ENCODE assay signal across 1 cellular context in the genomic region with DNA sequence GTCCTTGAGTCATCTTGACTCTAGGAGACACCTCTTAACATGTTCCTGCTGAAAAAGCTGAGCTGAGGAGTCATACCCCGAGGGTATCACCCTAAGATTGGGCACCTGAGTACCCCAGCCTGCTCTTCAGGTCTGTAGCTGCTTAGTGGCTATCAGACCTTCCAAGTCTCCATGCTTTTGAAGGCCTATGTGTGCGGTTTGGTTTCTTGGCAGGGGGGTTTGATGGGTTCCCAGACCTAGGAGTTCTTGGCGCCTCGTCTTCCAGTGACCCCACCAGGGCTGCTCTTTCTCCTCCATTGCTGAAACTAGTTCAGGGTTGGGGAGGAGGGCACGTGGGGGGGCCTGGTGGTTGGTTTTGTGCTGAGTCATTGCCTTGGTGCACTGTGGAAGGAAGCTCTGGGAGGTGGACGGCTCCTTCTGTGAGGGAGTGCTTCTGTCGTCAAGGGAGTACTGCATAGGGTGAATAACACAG.
TF ChIP-seq lines count a peak whose summit lies in the region.

No MANE protein-coding gene starts in this region.

TF ChIP-seq in K562, 482 proteins besides CTCF, POLR2A, EP300 and RAD21 (continued from another document and continues in another):
- TF ChIP-seq JUND (IDR thresholded peaks at IDR 0.05; ENCODE audit: borderline replicate concordance, low read depth, low read length) (peak; percentile 81), JUND (tag; IDR thresholded peaks at IDR 0.05; ENCODE audit: borderline replicate concordance, low read depth, low read length) (peak; percentile 66; the same call in 1 of the 3 replicates), SUPT5H (IDR thresholded peaks at IDR 0.05) (no peak), ZNF75A (CRISPR knock-in tag; IDR thresholded peaks at IDR 0.05) (no peak), FOXP1 (CRISPR knock-in tag; IDR thresholded peaks at IDR 0.05) (peak; percentile 13; the same call in 1 of the 2 replicates), SREBF2 (CRISPR knock-in tag; IDR thresholded peaks at IDR 0.05) (no peak), ARHGAP35 (IDR thresholded peaks at IDR 0.05; ENCODE audit: partially characterized antibody) (no peak), ZNF696 (CRISPR knock-in tag; conservative IDR thresholded peaks at IDR 0.05) (no peak), ZNF668 (CRISPR knock-in tag; IDR thresholded peaks at IDR 0.05) (no peak), ZNF316 (IDR thresholded peaks at IDR 0.05) (peak; percentile 99), CREBBP (IDR thresholded peaks at IDR 0.05; ENCODE audit: low read depth, low read length) (no peak), TARDBP (IDR thresholded peaks at IDR 0.05) (no peak), MAFK (IDR thresholded peaks at IDR 0.05; ENCODE audit: low read length) (peak; percentile 98), PTBP1 (IDR thresholded peaks at IDR 0.05; ENCODE audit: low read depth, low read length) (no peak), HNRNPK (IDR thresholded peaks at IDR 0.05; ENCODE audit: low read depth, low read length, poor library complexity, severe bottlenecking) (no peak), HNRNPUL1 (IDR thresholded peaks at IDR 0.05; ENCODE audit: low read length) (no peak), ZSCAN32 (CRISPR knock-in tag; IDR thresholded peaks at IDR 0.05) (no peak), ZC3H8 (IDR thresholded peaks at IDR 0.05) (no peak), ASH1L (IDR thresholded peaks at IDR 0.05; ENCODE audit: borderline replicate concordance, low read depth, partially characterized antibody) (no peak), FOXJ2 (tag; IDR thresholded peaks at IDR 0.05) (peak; percentile 63; the same call in 1 of the 2 replicates), TAF15 (IDR thresholded peaks at IDR 0.05; ENCODE audit: low read depth, low read length) (no peak), NCOA1 (IDR thresholded peaks at IDR 0.05; ENCODE audit: low read depth) (no peak), ZNF184 (CRISPR knock-in tag; IDR thresholded peaks at IDR 0.05) (no peak), TAF1 (IDR thresholded peaks at IDR 0.05; ENCODE audit: control insufficient read depth, extremely low read depth, insufficient read depth, low read length, severe bottlenecking) (peak; percentile 33), NELFE (IDR thresholded peaks at IDR 0.05; ENCODE audit: insufficient read depth, insufficient read length) (no peak), NCOA4 (IDR thresholded peaks at IDR 0.05; ENCODE audit: partially characterized antibody) (no peak), NBN (IDR thresholded peaks at IDR 0.05; ENCODE audit: low read depth) (peak; percentile 47; the same call in 1 of the 2 replicates), ZNF217 (CRISPR knock-in tag; IDR thresholded peaks at IDR 0.05) (no peak), ILF3 (IDR thresholded peaks at IDR 0.05; ENCODE audit: borderline replicate concordance) (no peak), ARID2 (IDR thresholded peaks at IDR 0.05) (peak; percentile 61; the same call in 1 of the 2 replicates), HDAC3 (IDR thresholded peaks at IDR 0.05; ENCODE audit: borderline replicate concordance, partially characterized antibody) (no peak), SMARCC2 (IDR thresholded peaks at IDR 0.05; ENCODE audit: low read depth) (peak; percentile 58), CHCHD3 (CRISPR knock-in tag; IDR thresholded peaks at IDR 0.05) (no peak), MEF2A (IDR thresholded peaks at IDR 0.05; ENCODE audit: control insufficient read depth, low read depth, low read length) (no peak), ZBTB1 (CRISPR knock-in tag; IDR thresholded peaks at IDR 0.05; ENCODE audit: borderline replicate concordance, low read depth) (no peak), CC2D1A (IDR thresholded peaks at IDR 0.05) (no peak), LEF1 (IDR thresholded peaks at IDR 0.05) (no peak), GTF2E2 (tag; IDR thresholded peaks at IDR 0.05) (no peak), GABPB1 (CRISPR knock-in tag; IDR thresholded peaks at IDR 0.05) (no peak), HMG20A (CRISPR knock-in tag; conservative IDR thresholded peaks at IDR 0.05) (no peak), IFI16 (CRISPR knock-in tag; IDR thresholded peaks at IDR 0.05) (no peak), BMI1 (IDR thresholded peaks at IDR 0.05; ENCODE audit: low read length) (no peak), ATF7 (IDR thresholded peaks at IDR 0.05) (0 out of 2 replicates have a peak, but pooled peaks have one; percentile 17), TAF7 (tag; IDR thresholded peaks at IDR 0.05) (no peak), POU5F1 (IDR thresholded peaks at IDR 0.05; ENCODE audit: borderline replicate concordance, low read depth, low read length, partially characterized antibody) (no peak), ZFX (CRISPR knock-in tag; IDR thresholded peaks at IDR 0.05) (no peak), BHLHE40 (IDR thresholded peaks at IDR 0.05; ENCODE audit: low read length) (peak; percentile 73), HDAC2 (IDR thresholded peaks at IDR 0.05) (peak; percentile 21; the same call in 1 of the 2 replicates), RBM22 (IDR thresholded peaks at IDR 0.05; ENCODE audit: low read depth, low read length, poor library complexity, severe bottlenecking) (no peak)
- TF ChIP-seq, protein P1, sequence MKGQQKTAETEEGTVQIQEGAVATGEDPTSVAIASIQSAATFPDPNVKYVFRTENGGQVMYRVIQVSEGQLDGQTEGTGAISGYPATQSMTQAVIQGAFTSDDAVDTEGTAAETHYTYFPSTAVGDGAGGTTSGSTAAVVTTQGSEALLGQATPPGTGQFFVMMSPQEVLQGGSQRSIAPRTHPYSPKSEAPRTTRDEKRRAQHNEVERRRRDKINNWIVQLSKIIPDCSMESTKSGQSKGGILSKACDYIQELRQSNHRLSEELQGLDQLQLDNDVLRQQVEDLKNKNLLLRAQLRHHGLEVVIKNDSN (CRISPR knock-in tag; IDR thresholded peaks at IDR 0.05), result peak; percentile 85
- TF ChIP-seq, protein P2, sequence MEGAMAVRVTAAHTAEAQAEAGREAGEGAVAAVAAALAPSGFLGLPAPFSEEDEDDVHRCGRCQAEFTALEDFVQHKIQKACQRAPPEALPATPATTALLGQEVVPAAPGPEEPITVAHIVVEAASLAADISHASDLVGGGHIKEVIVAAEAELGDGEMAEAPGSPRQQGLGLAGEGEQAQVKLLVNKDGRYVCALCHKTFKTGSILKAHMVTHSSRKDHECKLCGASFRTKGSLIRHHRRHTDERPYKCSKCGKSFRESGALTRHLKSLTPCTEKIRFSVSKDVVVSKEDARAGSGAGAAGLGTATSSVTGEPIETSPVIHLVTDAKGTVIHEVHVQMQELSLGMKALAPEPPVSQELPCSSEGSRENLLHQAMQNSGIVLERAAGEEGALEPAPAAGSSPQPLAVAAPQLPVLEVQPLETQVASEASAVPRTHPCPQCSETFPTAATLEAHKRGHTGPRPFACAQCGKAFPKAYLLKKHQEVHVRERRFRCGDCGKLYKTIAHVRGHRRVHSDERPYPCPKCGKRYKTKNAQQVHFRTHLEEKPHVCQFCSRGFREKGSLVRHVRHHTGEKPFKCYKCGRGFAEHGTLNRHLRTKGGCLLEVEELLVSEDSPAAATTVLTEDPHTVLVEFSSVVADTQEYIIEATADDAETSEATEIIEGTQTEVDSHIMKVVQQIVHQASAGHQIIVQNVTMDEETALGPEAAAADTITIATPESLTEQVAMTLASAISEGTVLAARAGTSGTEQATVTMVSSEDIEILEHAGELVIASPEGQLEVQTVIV (CRISPR knock-in tag; IDR thresholded peaks at IDR 0.05; ENCODE audit: borderline replicate concordance), result no peak
- TF ChIP-seq, protein P3, sequence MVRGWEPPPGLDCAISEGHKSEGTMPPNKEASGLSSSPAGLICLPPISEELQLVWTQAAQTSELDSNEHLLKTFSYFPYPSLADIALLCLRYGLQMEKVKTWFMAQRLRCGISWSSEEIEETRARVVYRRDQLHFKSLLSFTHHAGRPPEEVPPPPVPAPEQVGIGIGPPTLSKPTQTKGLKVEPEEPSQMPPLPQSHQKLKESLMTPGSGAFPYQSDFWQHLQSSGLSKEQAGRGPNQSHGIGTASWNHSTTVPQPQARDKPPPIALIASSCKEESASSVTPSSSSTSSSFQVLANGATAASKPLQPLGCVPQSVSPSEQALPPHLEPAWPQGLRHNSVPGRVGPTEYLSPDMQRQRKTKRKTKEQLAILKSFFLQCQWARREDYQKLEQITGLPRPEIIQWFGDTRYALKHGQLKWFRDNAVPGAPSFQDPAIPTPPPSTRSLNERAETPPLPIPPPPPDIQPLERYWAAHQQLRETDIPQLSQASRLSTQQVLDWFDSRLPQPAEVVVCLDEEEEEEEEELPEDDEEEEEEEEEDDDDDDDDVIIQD (CRISPR knock-in tag; IDR thresholded peaks at IDR 0.05), result no peak
- TF ChIP-seq, protein P4, sequence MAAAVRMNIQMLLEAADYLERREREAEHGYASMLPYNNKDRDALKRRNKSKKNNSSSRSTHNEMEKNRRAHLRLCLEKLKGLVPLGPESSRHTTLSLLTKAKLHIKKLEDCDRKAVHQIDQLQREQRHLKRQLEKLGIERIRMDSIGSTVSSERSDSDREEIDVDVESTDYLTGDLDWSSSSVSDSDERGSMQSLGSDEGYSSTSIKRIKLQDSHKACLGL (CRISPR knock-in tag; IDR thresholded peaks at IDR 0.05; ENCODE audit: borderline replicate concordance, poor library complexity, severe bottlenecking), result no peak
- TF ChIP-seq, protein P5, sequence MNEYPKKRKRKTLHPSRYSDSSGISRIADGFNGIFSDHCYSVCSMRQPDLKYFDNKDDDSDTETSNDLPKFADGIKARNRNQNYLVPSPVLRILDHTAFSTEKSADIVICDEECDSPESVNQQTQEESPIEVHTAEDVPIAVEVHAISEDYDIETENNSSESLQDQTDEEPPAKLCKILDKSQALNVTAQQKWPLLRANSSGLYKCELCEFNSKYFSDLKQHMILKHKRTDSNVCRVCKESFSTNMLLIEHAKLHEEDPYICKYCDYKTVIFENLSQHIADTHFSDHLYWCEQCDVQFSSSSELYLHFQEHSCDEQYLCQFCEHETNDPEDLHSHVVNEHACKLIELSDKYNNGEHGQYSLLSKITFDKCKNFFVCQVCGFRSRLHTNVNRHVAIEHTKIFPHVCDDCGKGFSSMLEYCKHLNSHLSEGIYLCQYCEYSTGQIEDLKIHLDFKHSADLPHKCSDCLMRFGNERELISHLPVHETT (CRISPR knock-in tag; conservative IDR thresholded peaks at IDR 0.05 in 1 of 2, IDR thresholded peaks at IDR 0.05 in 1 of 2), result peak in 1 of 2 experiments; percentile 43; a peak in 2 of 4 replicates
- TF ChIP-seq, protein P6, sequence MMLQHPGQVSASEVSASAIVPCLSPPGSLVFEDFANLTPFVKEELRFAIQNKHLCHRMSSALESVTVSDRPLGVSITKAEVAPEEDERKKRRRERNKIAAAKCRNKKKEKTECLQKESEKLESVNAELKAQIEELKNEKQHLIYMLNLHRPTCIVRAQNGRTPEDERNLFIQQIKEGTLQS (IDR thresholded peaks at IDR 0.05), result no peak
- TF ChIP-seq, protein P6 (CRISPR knock-in tag; conservative IDR thresholded peaks at IDR 0.05), result no peak
- TF ChIP-seq, protein P7, sequence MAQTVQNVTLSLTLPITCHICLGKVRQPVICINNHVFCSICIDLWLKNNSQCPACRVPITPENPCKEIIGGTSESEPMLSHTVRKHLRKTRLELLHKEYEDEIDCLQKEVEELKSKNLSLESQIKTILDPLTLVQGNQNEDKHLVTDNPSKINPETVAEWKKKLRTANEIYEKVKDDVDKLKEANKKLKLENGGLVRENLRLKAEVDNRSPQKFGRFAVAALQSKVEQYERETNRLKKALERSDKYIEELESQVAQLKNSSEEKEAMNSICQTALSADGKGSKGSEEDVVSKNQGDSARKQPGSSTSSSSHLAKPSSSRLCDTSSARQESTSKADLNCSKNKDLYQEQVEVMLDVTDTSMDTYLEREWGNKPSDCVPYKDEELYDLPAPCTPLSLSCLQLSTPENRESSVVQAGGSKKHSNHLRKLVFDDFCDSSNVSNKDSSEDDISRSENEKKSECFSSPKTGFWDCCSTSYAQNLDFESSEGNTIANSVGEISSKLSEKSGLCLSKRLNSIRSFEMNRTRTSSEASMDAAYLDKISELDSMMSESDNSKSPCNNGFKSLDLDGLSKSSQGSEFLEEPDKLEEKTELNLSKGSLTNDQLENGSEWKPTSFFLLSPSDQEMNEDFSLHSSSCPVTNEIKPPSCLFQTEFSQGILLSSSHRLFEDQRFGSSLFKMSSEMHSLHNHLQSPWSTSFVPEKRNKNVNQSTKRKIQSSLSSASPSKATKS (CRISPR knock-in tag; IDR thresholded peaks at IDR 0.05), result no peak
- TF ChIP-seq, protein P8, sequence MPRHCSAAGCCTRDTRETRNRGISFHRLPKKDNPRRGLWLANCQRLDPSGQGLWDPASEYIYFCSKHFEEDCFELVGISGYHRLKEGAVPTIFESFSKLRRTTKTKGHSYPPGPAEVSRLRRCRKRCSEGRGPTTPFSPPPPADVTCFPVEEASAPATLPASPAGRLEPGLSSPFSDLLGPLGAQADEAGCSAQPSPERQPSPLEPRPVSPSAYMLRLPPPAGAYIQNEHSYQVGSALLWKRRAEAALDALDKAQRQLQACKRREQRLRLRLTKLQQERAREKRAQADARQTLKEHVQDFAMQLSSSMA (CRISPR knock-in tag; IDR thresholded peaks at IDR 0.05), result no peak
- TF ChIP-seq, protein P9, sequence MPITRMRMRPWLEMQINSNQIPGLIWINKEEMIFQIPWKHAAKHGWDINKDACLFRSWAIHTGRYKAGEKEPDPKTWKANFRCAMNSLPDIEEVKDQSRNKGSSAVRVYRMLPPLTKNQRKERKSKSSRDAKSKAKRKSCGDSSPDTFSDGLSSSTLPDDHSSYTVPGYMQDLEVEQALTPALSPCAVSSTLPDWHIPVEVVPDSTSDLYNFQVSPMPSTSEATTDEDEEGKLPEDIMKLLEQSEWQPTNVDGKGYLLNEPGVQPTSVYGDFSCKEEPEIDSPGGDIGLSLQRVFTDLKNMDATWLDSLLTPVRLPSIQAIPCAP (CRISPR knock-in tag; IDR thresholded peaks at IDR 0.05; ENCODE audit: borderline replicate concordance), result no peak
- TF ChIP-seq, protein P10, sequence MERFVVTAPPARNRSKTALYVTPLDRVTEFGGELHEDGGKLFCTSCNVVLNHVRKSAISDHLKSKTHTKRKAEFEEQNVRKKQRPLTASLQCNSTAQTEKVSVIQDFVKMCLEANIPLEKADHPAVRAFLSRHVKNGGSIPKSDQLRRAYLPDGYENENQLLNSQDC (CRISPR knock-in tag; IDR thresholded peaks at IDR 0.05), result 0 out of 2 replicates have a peak, but pooled peaks have one; percentile 40
